26 cellular contexts compared by ENCODE assay signal in genomic region chr1:189253601-189254350, GRCh38.
"Had no signal": no experiment of that assay in that cellular context is flagged by ENCODE, and none has a peak within 500 bp of the region (broad histone marks: within the 10 kb centered on the region; RNA-seq: fewer than 3 reads in every experiment).

No MANE protein-coding gene starts in this region.

- FAIRE-seq: endometrium, frontal cortex had no signal

- DNase-seq: cortex of kidney; effector memory CD8-positive, alpha-beta T cell; hypothalamus; immature natural killer cell; islet precursor cell; mesenchymal stem cell; mucosa of descending colon; naive B cell; occipital lobe; ovary; psoas muscle; spleen; stimulated activated CD4-positive, alpha-beta T cell treated with anti-CD3 and anti-CD28 coated beads, Interleukin-4, amount 100 ng/mL, for 4 hours; stimulated activated naive CD8-positive, alpha-beta T cell treated with anti-CD3 and anti-CD28 coated beads, Interleukin-15, Interleukin-2, amounts not matched to agents 100 U/mL and 50 U/mL, for 24 hours; substantia nigra; testis; tibial artery had no signal

- H3K27me3 ChIP-seq: left lung, spleen, testis, tibial artery had no signal

- H3K27ac Mint-ChIP-seq: effector memory CD8-positive, alpha-beta T cell; immature natural killer cell; mesothelial cell of epicardium; naive B cell; natural killer cell treated with Interleukin-12 subunit alpha and Interleukin-12 subunit beta and Interleukin-15 and Interleukin-18, amount 100 ng/mL, for 72 hours; stimulated activated memory B cell treated with anti-CD40 and anti-IgM and Interleukin-4, amounts not matched to agents 10 μg/mL and 1 μg/mL and 100 μg/mL, for 72 hours; type B pancreatic cell had no signal

- H3K4me3 ChIP-seq: left lung, mucosa of descending colon, ovary, psoas muscle, skin epidermis, spleen, testis, tibial artery had no signal

- H3K36me3 Mint-ChIP-seq: mesothelial cell of epicardium; naive B cell; stimulated activated memory B cell treated with anti-CD40 and anti-IgM and Interleukin-4, amounts not matched to agents 10 μg/mL and 1 μg/mL and 100 μg/mL, for 72 hours; type B pancreatic cell had no signal

- H3K4me1 ChIP-seq: left lung, psoas muscle, spleen, testis, tibial artery had no signal

- H3K27ac ChIP-seq: left lung, ovary, psoas muscle, skin epidermis, spleen, testis, tibial artery had no signal

- H3K9me3 ChIP-seq: mucosa of descending colon, ovary, psoas muscle, testis, tibial artery had no signal

- H3K36me3 ChIP-seq: left lung, ovary, spleen, tibial artery had no signal

- H3K9me3 Mint-ChIP-seq: mesothelial cell of epicardium, type B pancreatic cell had no signal

- H3K4me3 Mint-ChIP-seq: effector memory CD8-positive, alpha-beta T cell; immature natural killer cell; mesothelial cell of epicardium; natural killer cell treated with Interleukin-12 subunit alpha and Interleukin-12 subunit beta and Interleukin-15 and Interleukin-18, amount 100 ng/mL, for 72 hours; stimulated activated memory B cell treated with anti-CD40 and anti-IgM and Interleukin-4, amounts not matched to agents 10 μg/mL and 1 μg/mL and 100 μg/mL, for 72 hours; type B pancreatic cell had no signal

- H3K4me1 Mint-ChIP-seq: immature natural killer cell; naive B cell; stimulated activated memory B cell treated with anti-CD40 and anti-IgM and Interleukin-4, amounts not matched to agents 10 μg/mL and 1 μg/mL and 100 μg/mL, for 72 hours had no signal

- H3K27me3 Mint-ChIP-seq: effector memory CD8-positive, alpha-beta T cell; naive B cell; natural killer cell treated with Interleukin-12 subunit alpha and Interleukin-12 subunit beta and Interleukin-15 and Interleukin-18, amount 100 ng/mL, for 72 hours; stimulated activated memory B cell treated with anti-CD40 and anti-IgM and Interleukin-4, amounts not matched to agents 10 μg/mL and 1 μg/mL and 100 μg/mL, for 72 hours; type B pancreatic cell had no signal

- ATAC-seq: effector memory CD8-positive, alpha-beta T cell; left lung; mucosa of descending colon; natural killer cell treated with Interleukin-12 subunit alpha and Interleukin-12 subunit beta and Interleukin-15 and Interleukin-18, amount 100 ng/mL, for 72 hours; psoas muscle; right cardiac atrium; stimulated activated memory B cell treated with anti-CD40 and anti-IgM and Interleukin-4, amounts not matched to agents 10 μg/mL and 1 μg/mL and 100 μg/mL, for 72 hours; stimulated activated naive CD8-positive, alpha-beta T cell treated with anti-CD3 and anti-CD28 coated beads, Interleukin-15, Interleukin-2, amounts not matched to agents 100 U/mL and 50 U/mL, for 24 hours had no signal
